ENCODE assay signal across 1 cellular context in genomic region chr4:67697860-67698655, GRCh38.
TF ChIP-seq lines count a peak whose summit lies in the region.

No MANE protein-coding gene starts in this region.

TF ChIP-seq in GM23338, 12 proteins besides CTCF, POLR2A, EP300 and RAD21 (continued from another document):
- TF ChIP-seq, protein P1, sequence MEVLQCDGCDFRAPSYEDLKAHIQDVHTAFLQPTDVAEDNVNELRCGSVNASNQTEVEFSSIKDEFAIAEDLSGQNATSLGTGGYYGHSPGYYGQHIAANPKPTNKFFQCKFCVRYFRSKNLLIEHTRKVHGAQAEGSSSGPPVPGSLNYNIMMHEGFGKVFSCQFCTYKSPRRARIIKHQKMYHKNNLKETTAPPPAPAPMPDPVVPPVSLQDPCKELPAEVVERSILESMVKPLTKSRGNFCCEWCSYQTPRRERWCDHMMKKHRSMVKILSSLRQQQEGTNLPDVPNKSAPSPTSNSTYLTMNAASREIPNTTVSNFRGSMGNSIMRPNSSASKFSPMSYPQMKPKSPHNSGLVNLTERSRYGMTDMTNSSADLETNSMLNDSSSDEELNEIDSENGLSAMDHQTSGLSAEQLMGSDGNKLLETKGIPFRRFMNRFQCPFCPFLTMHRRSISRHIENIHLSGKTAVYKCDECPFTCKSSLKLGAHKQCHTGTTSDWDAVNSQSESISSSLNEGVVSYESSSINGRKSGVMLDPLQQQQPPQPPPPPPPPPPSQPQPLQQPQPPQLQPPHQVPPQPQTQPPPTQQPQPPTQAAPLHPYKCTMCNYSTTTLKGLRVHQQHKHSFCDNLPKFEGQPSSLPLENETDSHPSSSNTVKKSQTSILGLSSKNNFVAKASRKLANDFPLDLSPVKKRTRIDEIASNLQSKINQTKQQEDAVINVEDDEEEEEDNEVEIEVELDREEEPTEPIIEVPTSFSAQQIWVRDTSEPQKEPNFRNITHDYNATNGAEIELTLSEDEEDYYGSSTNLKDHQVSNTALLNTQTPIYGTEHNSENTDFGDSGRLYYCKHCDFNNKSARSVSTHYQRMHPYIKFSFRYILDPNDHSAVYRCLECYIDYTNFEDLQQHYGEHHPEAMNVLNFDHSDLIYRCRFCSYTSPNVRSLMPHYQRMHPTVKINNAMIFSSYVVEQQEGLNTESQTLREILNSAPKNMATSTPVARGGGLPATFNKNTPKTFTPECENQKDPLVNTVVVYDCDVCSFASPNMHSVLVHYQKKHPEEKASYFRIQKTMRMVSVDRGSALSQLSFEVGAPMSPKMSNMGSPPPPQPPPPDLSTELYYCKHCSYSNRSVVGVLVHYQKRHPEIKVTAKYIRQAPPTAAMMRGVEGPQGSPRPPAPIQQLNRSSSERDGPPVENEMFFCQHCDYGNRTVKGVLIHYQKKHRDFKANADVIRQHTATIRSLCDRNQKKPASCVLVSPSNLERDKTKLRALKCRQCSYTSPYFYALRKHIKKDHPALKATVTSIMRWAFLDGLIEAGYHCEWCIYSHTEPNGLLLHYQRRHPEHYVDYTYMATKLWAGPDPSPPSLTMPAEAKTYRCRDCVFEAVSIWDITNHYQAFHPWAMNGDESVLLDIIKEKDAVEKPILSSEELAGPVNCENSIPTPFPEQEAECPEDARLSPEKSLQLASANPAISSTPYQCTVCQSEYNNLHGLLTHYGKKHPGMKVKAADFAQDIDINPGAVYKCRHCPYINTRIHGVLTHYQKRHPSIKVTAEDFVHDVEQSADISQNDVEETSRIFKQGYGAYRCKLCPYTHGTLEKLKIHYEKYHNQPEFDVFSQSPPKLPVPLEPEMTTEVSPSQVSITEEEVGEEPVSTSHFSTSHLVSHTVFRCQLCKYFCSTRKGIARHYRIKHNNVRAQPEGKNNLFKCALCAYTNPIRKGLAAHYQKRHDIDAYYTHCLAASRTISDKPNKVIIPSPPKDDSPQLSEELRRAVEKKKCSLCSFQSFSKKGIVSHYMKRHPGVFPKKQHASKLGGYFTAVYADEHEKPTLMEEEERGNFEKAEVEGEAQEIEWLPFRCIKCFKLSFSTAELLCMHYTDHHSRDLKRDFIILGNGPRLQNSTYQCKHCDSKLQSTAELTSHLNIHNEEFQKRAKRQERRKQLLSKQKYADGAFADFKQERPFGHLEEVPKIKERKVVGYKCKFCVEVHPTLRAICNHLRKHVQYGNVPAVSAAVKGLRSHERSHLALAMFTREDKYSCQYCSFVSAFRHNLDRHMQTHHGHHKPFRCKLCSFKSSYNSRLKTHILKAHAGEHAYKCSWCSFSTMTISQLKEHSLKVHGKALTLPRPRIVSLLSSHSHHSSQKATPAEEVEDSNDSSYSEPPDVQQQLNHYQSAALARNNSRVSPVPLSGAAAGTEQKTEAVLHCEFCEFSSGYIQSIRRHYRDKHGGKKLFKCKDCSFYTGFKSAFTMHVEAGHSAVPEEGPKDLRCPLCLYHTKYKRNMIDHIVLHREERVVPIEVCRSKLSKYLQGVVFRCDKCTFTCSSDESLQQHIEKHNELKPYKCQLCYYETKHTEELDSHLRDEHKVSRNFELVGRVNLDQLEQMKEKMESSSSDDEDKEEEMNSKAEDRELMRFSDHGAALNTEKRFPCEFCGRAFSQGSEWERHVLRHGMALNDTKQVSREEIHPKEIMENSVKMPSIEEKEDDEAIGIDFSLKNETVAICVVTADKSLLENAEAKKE (CRISPR knock-in tag; IDR thresholded peaks at IDR 0.05): no peak
- TF ChIP-seq NANOG (IDR thresholded peaks at IDR 0.05; ENCODE audit: borderline replicate concordance) (no peak), ZNF114 (CRISPR knock-in tag; IDR thresholded peaks at IDR 0.05) (no peak), CREB1 (CRISPR knock-in tag; IDR thresholded peaks at IDR 0.05; ENCODE audit: low read depth) (no peak), EZH2phosphoT487 (IDR thresholded peaks at IDR 0.05; ENCODE audit: unreplicated experiment) (no peak), EZH2 (IDR thresholded peaks at IDR 0.05; ENCODE audit: low read depth, unreplicated experiment) (no peak), POLR2AphosphoS5 (IDR thresholded peaks at IDR 0.05; ENCODE audit: low read depth) (no peak), STAT1 (IDR thresholded peaks at IDR 0.05; ENCODE audit: unreplicated experiment) (no peak), JUNB (IDR thresholded peaks at IDR 0.05; ENCODE audit: unreplicated experiment) (no peak), REST (IDR thresholded peaks at IDR 0.05; ENCODE audit: unreplicated experiment) (no peak), ETS1 (IDR thresholded peaks at IDR 0.05) (no peak)
